Comparison of ENCODE assay signal across 7 cellular contexts in the genomic region with DNA sequence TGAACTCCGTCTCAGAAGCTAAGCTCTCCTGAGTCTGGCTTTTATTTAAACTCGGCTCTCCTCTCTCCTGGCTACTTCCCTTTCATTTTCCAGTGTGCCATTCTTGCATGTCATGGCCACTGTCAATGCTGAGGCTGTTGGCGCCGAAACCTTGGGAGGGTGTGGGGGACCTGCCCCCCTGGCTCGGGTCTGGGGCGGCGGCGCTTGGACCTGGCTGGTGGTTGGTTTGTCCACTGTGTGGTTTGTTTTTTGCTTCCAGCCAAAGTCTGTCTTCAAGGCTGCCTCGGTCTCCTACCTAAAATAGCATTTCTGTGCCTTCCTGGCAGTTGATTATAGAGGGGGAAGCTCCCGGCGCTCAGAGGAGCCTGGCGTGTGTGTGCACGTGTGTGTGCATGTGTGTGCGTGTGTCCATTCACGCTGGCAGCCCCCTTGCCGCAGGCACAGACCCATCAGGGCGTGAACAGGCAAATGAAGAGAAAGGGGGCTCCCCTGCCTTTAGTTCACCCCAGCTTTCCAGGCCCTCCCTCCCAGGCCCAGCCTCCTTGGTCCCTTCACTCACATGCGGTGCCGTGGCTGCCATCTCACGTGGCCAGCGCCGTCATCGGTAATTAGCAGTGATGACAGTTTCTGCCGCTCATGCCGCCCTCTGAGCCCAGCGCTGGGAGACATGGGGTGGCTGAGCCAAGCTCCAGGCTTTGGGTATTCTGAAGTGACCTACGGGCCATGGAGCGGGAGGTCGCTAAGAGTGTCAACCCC.
A peak's percentile ranks its signal among the peaks of the same experiment; 100 is the strongest.
DNase-seq lines count a peak whose midpoint lies in the region; ATAC-seq and TF ChIP-seq lines count a peak whose summit lies in the region.

No MANE protein-coding gene starts in this region.

- H4K20me1 ChIP-seq in OCI-LY7 (ENCODE audit: insufficient read depth, low read length): no peaks in the 10 kb centered on the region

- H3K36me3 ChIP-seq in OCI-LY7 (ENCODE audit: insufficient read depth, low read length) (no peaks in the 10 kb centered on the region), prostate gland (no peaks in the 10 kb centered on the region)

- no peak for ATAC-seq in GM21381 (IDR thresholded peaks at IDR 0.05; ENCODE audit: unreplicated experiment)

- peak overlapping the region; percentile 57 for H3K4me2 ChIP-seq in OCI-LY7 (ENCODE audit: low read length)

- TF ChIP-seq CTCF in OCI-LY7 (conservative IDR thresholded peaks at IDR 0.05; ENCODE audit: low read length) (no peak), epithelial cell of esophagus (IDR thresholded peaks at IDR 0.05; ENCODE audit: insufficient read depth, low read depth, low read length, missing control alignments) (no peak), prostate gland (IDR thresholded peaks at IDR 0.05) (no peak)

- POLR2A ChIA-PET in OCI-LY7 (lab: Charles Lee): no interaction called here

- H3K4me3 ChIP-seq in OCI-LY7 (ENCODE audit: low read depth, low read length, poor library complexity, severe bottlenecking) (peak overlapping the region; percentile 0), epithelial cell of esophagus (ENCODE audit: low read length) (peak overlapping the region; percentile 57), prostate gland (peak overlapping the region; percentile 33 to 37)

- H3K4me1 ChIP-seq in OCI-LY7 (ENCODE audit: insufficient read depth, low read length, poor library complexity, severe bottlenecking): peaks cover 76% of the 10 kb centered on the region
- peaks cover 32% of the 10 kb centered on the region for H3K4me1 ChIP-seq in prostate gland (replicated peaks)

- H2AFZ ChIP-seq in OCI-LY7 (ENCODE audit: low read length): no peak overlapping the region

- no peaks in the 10 kb centered on the region for H3K27me3 ChIP-seq in prostate gland (replicated peaks; ENCODE audit: insufficient read depth)

- peaks cover 22% of the 10 kb centered on the region; the same call in 1 of the 2 replicates for H3K79me2 ChIP-seq in OCI-LY7 (ENCODE audit: insufficient read depth, low read depth, low read length)

- H3K9me2 ChIP-seq in OCI-LY7 (ENCODE audit: insufficient read depth, low read length): no peaks in the 10 kb centered on the region

- BruUV-seq in OCI-LY7 (replicated peaks; lab: Mats Ljungman, UMichigan): no TSS peak

- CTCF ChIA-PET in OCI-LY7 (lab: Charles Lee; ENCODE audit: unreplicated experiment): no interaction called here

- DNase-seq in OCI-LY7 (ENCODE audit: low spot score) (no peak), epithelial cell of esophagus (ENCODE audit: low read depth) (peak; percentile 52), prostate gland (ENCODE audit: low spot score) (no peak), NCI-H187 (lab: John Stamatoyannopoulos, UW) (no peak)
- DNase-seq in stimulated activated CD4-positive, alpha-beta T cell treated with anti-CD3 and anti-CD28 coated beads, Interleukin-4, amount 100 ng/mL, for 1 hour: no peak

- H3K27ac ChIP-seq in OCI-LY7 (ENCODE audit: low read depth, low read length, poor library complexity, severe bottlenecking) (no peak overlapping the region), prostate gland (peak overlapping the region; percentile 94 to 96)

- intact Hi-C loops in OCI-LY7 (cut with micrococcal nuclease; ENCODE audit: unreplicated experiment) (loop anchor here (10.0 kb wide), 1 partner anchor 544 kb away; no protein-coding TSS in a partner anchor), prostate gland (cut with DNase I) (no loop called here)

- TF ChIP-seq POLR2A in GM19099 (IDR thresholded peaks at IDR 0.05; ENCODE audit: extremely low read depth, insufficient read length, low read depth) (peak; percentile 62), prostate gland (IDR thresholded peaks at IDR 0.05) (peak; percentile 3)

- H3K9me3 ChIP-seq in OCI-LY7 (ENCODE audit: low read length): no peaks in the 10 kb centered on the region
- no peaks in the 10 kb centered on the region for H3K9me3 ChIP-seq in prostate gland

- 41% methylated on average over 29 of the region's 29 CpGs for WGBS in prostate gland

Comparison
In these comparisons a context has a peak if more than half of its experiments do, and no peak if none do; other contexts are left out.
1. H3K4me3 ChIP-seq: peak in every context shown above with its lines; median percentile 57 in epithelial cell of esophagus; 35 in prostate gland; 0 in OCI-LY7.